In genomic region chr6:169654590-169655391, GRCh38 we compare ENCODE assay signal across 9 cellular contexts. TPM values are rescaled to one million over a fixed set of nuclear protein-coding genes. Genes with fewer than 3 reads are reported as not detected.
DNase-seq lines count a peak whose midpoint lies in the region; ATAC-seq, FAIRE-seq and TF ChIP-seq lines count a peak whose summit lies in the region.
"Had no signal": no experiment of that assay in that cellular context is flagged by ENCODE, and none has a peak within 500 bp of the region (broad histone marks: within the 10 kb centered on the region; RNA-seq: fewer than 3 reads in every experiment).

No MANE protein-coding gene starts in this region.

- H3K4me3 ChIP-seq in endothelial cell of umbilical vein (replicated peaks in 1 of 3; ENCODE audit: insufficient read depth in 1 of 3, low read depth in 1 of 3, low read length in 3 of 3), result peak overlapping the region in 2 of 3 experiments; percentile 25 to 41
- peak overlapping the region; percentile 64 for H3K4me3 ChIP-seq in naive thymus-derived CD4-positive, alpha-beta T cell (ENCODE audit: low read length)

- H3K9ac ChIP-seq in endothelial cell of umbilical vein (replicated peaks; ENCODE audit: extremely low read depth, insufficient read depth, low read length), result peak overlapping the region; percentile 35

- no peaks in the 10 kb centered on the region for H3K27me3 Mint-ChIP-seq in naive thymus-derived CD4-positive, alpha-beta T cell

- peaks cover 0 to 22% (median 12%) of the 10 kb centered on the region in 5 donors for H3K36me3 Mint-ChIP-seq in naive thymus-derived CD4-positive, alpha-beta T cell
- H3K36me3 Mint-ChIP-seq in stimulated activated effector memory CD8-positive, alpha-beta T cell treated with anti-CD3 and anti-CD28 coated beads, Interleukin-12 subunit alpha, Interleukin-12 subunit beta, amount 100 ng/mL, for 72 hours, result peaks cover 6% of the 10 kb centered on the region

- DNase-seq in DMS53 treated with DMSO at 0.1 percent for 48 hours (lab: John Stamatoyannopoulos, UW; ENCODE audit: unreplicated experiment) (peak; percentile 57), NCI-H1436 treated with DMSO at 0.1 percent for 48 hours (lab: John Stamatoyannopoulos, UW) (peak; percentile 23), endothelial cell of umbilical vein (ENCODE audit: low read depth, low spot score) (peak; percentile 83), NOMO-1 treated with dmso at 0.1 percent for 144 hours (lab: John Stamatoyannopoulos, UW; ENCODE audit: unreplicated experiment) (no peak)
- peak; percentile 66 for DNase-seq in activated CD8-positive, alpha-beta memory T cell treated with anti-CD3 and anti-CD28 coated beads, Interleukin-2, amount 50 U/mL, for 48 hours
- peak; percentile 59 to 86 (median 73) for DNase-seq in naive thymus-derived CD4-positive, alpha-beta T cell
- peak; percentile 29 to 69 for DNase-seq in stimulated activated effector memory CD8-positive, alpha-beta T cell treated with anti-CD3 and anti-CD28 coated beads, Interleukin-12 subunit alpha, Interleukin-12 subunit beta, amount 100 ng/mL, for 72 hours (ENCODE audit: low spot score in 2 of 2)

- no peaks in the 10 kb centered on the region for H3K27me3 ChIP-seq in endothelial cell of umbilical vein (ENCODE audit: control insufficient read depth in 2 of 2, insufficient read depth in 2 of 2, low read length in 2 of 2)
- no peaks in the 10 kb centered on the region for H3K27me3 ChIP-seq in naive thymus-derived CD4-positive, alpha-beta T cell (ENCODE audit: control insufficient read depth in 2 of 2, insufficient read depth in 2 of 2, low read length in 2 of 2)

- CTCF ChIA-PET in endothelial cell of umbilical vein (lab: Charles Lee), result interaction anchor here (1.2 to 2.1 kb wide), 3 partner anchors 15 to 143 kb away, joined by 5 read pairs; no protein-coding TSS in a partner anchor
- CTCF ChIA-PET in naive thymus-derived CD4-positive, alpha-beta T cell (lab: Charles Lee), result interaction anchor here (0.8 kb wide), 2 partner anchors 46 to 136 kb away, joined by 3 read pairs; no protein-coding TSS in a partner anchor

- H3K27ac ChIP-seq in endothelial cell of umbilical vein (ENCODE audit: insufficient read depth, low read depth, low read length), result peak overlapping the region; percentile 6
- peak overlapping the region; percentile 72 for H3K27ac ChIP-seq in naive thymus-derived CD4-positive, alpha-beta T cell (ENCODE audit: low read depth, low read length)

- H3K79me2 ChIP-seq in endothelial cell of umbilical vein (ENCODE audit: control insufficient read depth, insufficient read depth, low read length), result no peaks in the 10 kb centered on the region

- peak overlapping the region; percentile 37 for H3K4me2 ChIP-seq in endothelial cell of umbilical vein (ENCODE audit: insufficient read depth, low read length)

- peak overlapping the region; percentile 1 for H2AFZ ChIP-seq in endothelial cell of umbilical vein (ENCODE audit: low read depth, low read length)

- BruUV-seq in endothelial cell of umbilical vein (replicated peaks; lab: Mats Ljungman, UMichigan), result TSS peak; percentile 71

- dilution Hi-C loops in endothelial cell of umbilical vein (cut with MboI; ENCODE audit: extremely low pct_ligation_motif_present, low sequenced_read_pairs), result no loop called here

- no peaks in the 10 kb centered on the region for H3K9me3 ChIP-seq in endothelial cell of umbilical vein (replicated peaks; ENCODE audit: control insufficient read depth, insufficient read depth, low read length)
- H3K9me3 ChIP-seq in naive thymus-derived CD4-positive, alpha-beta T cell (ENCODE audit: control insufficient read depth in 2 of 3, low read length in 3 of 3), result no peaks in the 10 kb centered on the region

- H3K4me1 Mint-ChIP-seq in naive thymus-derived CD4-positive, alpha-beta T cell, result peaks cover 0 to 19% (median 15%) of the 10 kb centered on the region in 7 donors
- H3K4me1 Mint-ChIP-seq in stimulated activated effector memory CD8-positive, alpha-beta T cell treated with anti-CD3 and anti-CD28 coated beads, Interleukin-12 subunit alpha, Interleukin-12 subunit beta, amount 100 ng/mL, for 72 hours, result peaks cover 21% of the 10 kb centered on the region

- peak; percentile 25 for TF ChIP-seq POLR2A in endothelial cell of umbilical vein (IDR thresholded peaks at IDR 0.05; ENCODE audit: low read depth, low read length)

- intact Hi-C loops in endothelial cell of umbilical vein (cut with micrococcal nuclease), result loop anchor here (1.0 to 10.0 kb wide), 3 partner anchors 15 to 230 kb away; partner anchors contain the start of genes C6orf120 and WDR27
- intact Hi-C loops in naive thymus-derived CD4-positive, alpha-beta T cell (cut with micrococcal nuclease), result loop anchor here (1.0 to 2.0 kb wide), 6 partner anchors 48 to 898 kb away; partner anchors contain the start of genes C6orf120 (in 2 of the 2), DYNLT2 (in 2 of the 2), ERMARD (in 2 of the 2) and WDR27 (in 2 of the 2)

- no peaks in the 10 kb centered on the region for H4K20me1 ChIP-seq in endothelial cell of umbilical vein (replicated peaks; ENCODE audit: control insufficient read depth, extremely low read depth, insufficient read depth, low read length)

- POLR2A ChIA-PET in endothelial cell of umbilical vein (lab: Charles Lee), result no interaction called here
- POLR2A ChIA-PET in naive thymus-derived CD4-positive, alpha-beta T cell (lab: Charles Lee), result interaction anchor here (1.2 to 2.5 kb wide), 2 partner anchors 48 to 70 kb away, joined by 4 to 7 read pairs; partner anchors contain the start of gene C6orf120

- peak overlapping the region; percentile 71 to 95 (median 89) for H3K27ac Mint-ChIP-seq in naive thymus-derived CD4-positive, alpha-beta T cell
- H3K27ac Mint-ChIP-seq in stimulated activated effector memory CD8-positive, alpha-beta T cell treated with anti-CD3 and anti-CD28 coated beads, Interleukin-12 subunit alpha, Interleukin-12 subunit beta, amount 100 ng/mL, for 72 hours, result peak overlapping the region; percentile 91

- peaks cover 0 to under 1% (median 0%) of the 10 kb centered on the region in 11 donors for H3K9me3 Mint-ChIP-seq in naive thymus-derived CD4-positive, alpha-beta T cell
- H3K9me3 Mint-ChIP-seq in stimulated activated effector memory CD8-positive, alpha-beta T cell treated with anti-CD3 and anti-CD28 coated beads, Interleukin-12 subunit alpha, Interleukin-12 subunit beta, amount 100 ng/mL, for 72 hours, result no peaks in the 10 kb centered on the region

- peak overlapping the region; percentile 86 to 95 (median 92) for H3K4me3 Mint-ChIP-seq in naive thymus-derived CD4-positive, alpha-beta T cell
- H3K4me3 Mint-ChIP-seq in stimulated activated effector memory CD8-positive, alpha-beta T cell treated with anti-CD3 and anti-CD28 coated beads, Interleukin-12 subunit alpha, Interleukin-12 subunit beta, amount 100 ng/mL, for 72 hours, result peak overlapping the region; percentile 78

- peak in 1 of 2 donors; percentile 34 for TF ChIP-seq CTCF in endothelial cell of umbilical vein (IDR thresholded peaks at IDR 0.05; ENCODE audit: extremely low read depth in 1 of 2, insufficient read depth in 1 of 2, low read depth in 1 of 2, low read length in 2 of 2)

- peaks cover 0 to 19% of the 10 kb centered on the region in 2 experiments for H3K36me3 ChIP-seq in endothelial cell of umbilical vein (ENCODE audit: control insufficient read depth in 2 of 2, extremely low read depth in 1 of 2, insufficient read depth in 2 of 2, low read length in 2 of 2)
- H3K36me3 ChIP-seq in naive thymus-derived CD4-positive, alpha-beta T cell (ENCODE audit: control insufficient read depth in 2 of 3, insufficient read depth in 3 of 3, low read length in 3 of 3), result peaks cover 0 to 11% (median 0%) of the 10 kb centered on the region in 3 experiments

- FAIRE-seq in endothelial cell of umbilical vein (lab: Jason Lieb, UNC), result peak; percentile 75
- FAIRE-seq: colon had no signal

- no peaks in the 10 kb centered on the region for H3K9me1 ChIP-seq in endothelial cell of umbilical vein (replicated peaks; ENCODE audit: control insufficient read depth, extremely low read depth, insufficient read depth, low read length)

- peak; percentile 93 for ATAC-seq in GM21737 (IDR thresholded peaks at IDR 0.05; ENCODE audit: unreplicated experiment)
- peak; percentile 99 for ATAC-seq in naive thymus-derived CD4-positive, alpha-beta T cell
- peak; percentile 93 for ATAC-seq in stimulated activated effector memory CD8-positive, alpha-beta T cell treated with anti-CD3 and anti-CD28 coated beads, Interleukin-12 subunit alpha, Interleukin-12 subunit beta, amount 100 ng/mL, for 72 hours

- no peaks in the 10 kb centered on the region for H3K4me1 ChIP-seq in endothelial cell of umbilical vein (ENCODE audit: control insufficient read depth, extremely low read depth, insufficient read depth, low read length)
- H3K4me1 ChIP-seq in naive thymus-derived CD4-positive, alpha-beta T cell (ENCODE audit: control insufficient read depth in 2 of 2, insufficient read depth in 2 of 2, low read length in 2 of 2), result no peaks in the 10 kb centered on the region

TF ChIP-seq in endothelial cell of umbilical vein, 7 proteins besides CTCF, POLR2A, EP300 and RAD21 (continues in another document):
- no peak for TF ChIP-seq MYC (IDR thresholded peaks at IDR 0.05; ENCODE audit: low read depth, low read length)

RNA-seq across cellular contexts. Expression of gene WDR27, which starts 47.0 kb away (rescaled TPM):
- total RNA-seq in endothelial cell of umbilical vein, result 69.7 and 75.2 TPM in 2 replicates
- polyA plus RNA-seq in endothelial cell of umbilical vein, result 51.1 and 60.1 TPM in 2 replicates
- polyA plus RNA-seq in endothelial cell of umbilical vein (2011; cell fraction: cytosol; rRNA removed), result 9.9 and 15.5 TPM in 2 replicates
- 685 and 699 TPM in 2 replicates for polyA plus RNA-seq in endothelial cell of umbilical vein (2011; cell fraction: nucleus; rRNA removed)
- polyA plus RNA-seq in endothelial cell of umbilical vein (2012), result 24.7 and 30.7 TPM in 2 replicates
- 70.8 and 72.7 TPM in 2 replicates for polyA minus RNA-seq in endothelial cell of umbilical vein
- 12.3 TPM for polyA minus RNA-seq in endothelial cell of umbilical vein (2011; cell fraction: cytosol; rRNA and poly(A)+ RNA removed)
- 178 and 205 TPM in 2 replicates for polyA minus RNA-seq in endothelial cell of umbilical vein (2011; cell fraction: nucleus; rRNA and poly(A)+ RNA removed)
- total RNA-seq in naive thymus-derived CD4-positive, alpha-beta T cell, result 10 to 100 TPM; 22.7 to 89.0 (median 41.4) TPM
- 1 to 10 TPM; 6.7 to 6.8 TPM for polyA plus RNA-seq in naive thymus-derived CD4-positive, alpha-beta T cell

RNA-seq across cellular contexts. Expression of gene C6orf120, which starts 47.1 kb away (rescaled TPM):
- total RNA-seq in endothelial cell of umbilical vein, result 28.2 and 30.1 TPM in 2 replicates
- 13.8 and 13.9 TPM in 2 replicates for polyA plus RNA-seq in endothelial cell of umbilical vein
- 9.1 and 10.5 TPM in 2 replicates for polyA plus RNA-seq in endothelial cell of umbilical vein (2011; cell fraction: cytosol; rRNA removed)
- polyA plus RNA-seq in endothelial cell of umbilical vein (2011; cell fraction: nucleus; rRNA removed), result 6.1 and 7.2 TPM in 2 replicates
- polyA plus RNA-seq in endothelial cell of umbilical vein (2012), result 17.9 and 21.9 TPM in 2 replicates
- polyA minus RNA-seq in endothelial cell of umbilical vein, result 14.6 and 16.0 TPM in 2 replicates
- 7.3 TPM for polyA minus RNA-seq in endothelial cell of umbilical vein (2011; cell fraction: cytosol; rRNA and poly(A)+ RNA removed)
- 12.1 and 18.8 TPM in 2 replicates for polyA minus RNA-seq in endothelial cell of umbilical vein (2011; cell fraction: nucleus; rRNA and poly(A)+ RNA removed)
- total RNA-seq in naive thymus-derived CD4-positive, alpha-beta T cell, result 10 to 100 TPM; 16.0 to 38.1 (median 19.3) TPM
- 10 to 100 TPM in 1 of 2 donors, 1 to 10 TPM in 1; 8.7 to 13.0 TPM for polyA plus RNA-seq in naive thymus-derived CD4-positive, alpha-beta T cell
